ENCODE assay signal across 14 cellular contexts in the genomic region with DNA sequence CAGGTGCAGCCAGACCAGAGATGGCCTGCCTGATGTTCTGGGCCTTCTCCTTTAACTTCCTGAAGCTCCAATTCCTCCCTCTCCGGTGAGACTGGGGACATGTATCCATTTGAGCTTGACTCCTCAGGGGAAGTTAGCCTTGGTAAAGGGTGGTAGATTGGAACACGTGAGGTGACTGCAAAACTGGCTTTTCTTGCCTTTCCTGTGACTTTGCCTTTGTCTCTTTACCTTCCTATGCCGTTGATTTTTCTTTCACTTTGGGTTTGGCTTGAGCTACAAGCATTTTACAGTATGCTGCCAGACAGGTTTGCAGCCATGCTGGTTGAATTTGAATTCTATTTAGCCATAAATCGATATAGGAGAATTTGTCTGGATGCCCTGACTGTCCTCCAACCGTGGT. TPM values are rescaled to one million over a fixed set of nuclear protein-coding genes. Genes with fewer than 3 reads are reported as not detected.
"Had no signal": no experiment of that assay in that cellular context is flagged by ENCODE, and none has a peak within 500 bp of the region (broad histone marks: within the 10 kb centered on the region; RNA-seq: fewer than 3 reads in every experiment).

No MANE protein-coding gene starts in this region.

- H3K4me1 ChIP-seq: lower lobe of right lung had no signal

- H3K36me3 ChIP-seq: cardiac muscle cell, lower lobe of right lung, neural progenitor cell had no signal

- H3K27ac ChIP-seq: cardiac muscle cell, lower lobe of right lung, neural progenitor cell had no signal

- H3K4me3 ChIP-seq: cardiac muscle cell, lower lobe of right lung, neural progenitor cell had no signal

- DNase-seq: activated CD4-positive, alpha-beta T cell treated with anti-CD3 and anti-CD28 coated beads, Interleukin-2, amount 50 U/mL, for 4 hours; activated naive CD4-positive, alpha-beta T cell treated with anti-CD3 and anti-CD28 coated beads for 36 hours; aorta; glutamatergic neuron; left cardiac atrium; lower lobe of right lung; stimulated activated CD4-positive, alpha-beta T cell treated with anti-CD3 and anti-CD28 coated beads, Interleukin-1b, Interleukin-23, amount 100 ng/mL, for 48 hours; T-cell; T-helper 9 cell had no signal

- H3K27me3 ChIP-seq: cardiac muscle cell, neural progenitor cell had no signal

- H3K9ac ChIP-seq: neural progenitor cell had no signal

RNA-seq across cellular contexts. Expression of a gene that starts 16.8 kb away (rescaled TPM):
- total RNA-seq: activated naive CD4-positive, alpha-beta T cell treated with anti-CD3 and anti-CD28 coated beads for 36 hours; activated T-helper 2 cell treated with anti-CD3 and anti-CD28 coated beads, Interferon-gamma antibody, Interleukin-2, Interleukin-4, amounts not matched to agents 10 μg/mL and 5 μg/mL and 100 μg/mL, durations not matched to agents 14 hours and 24 hours and 36 hours; aorta; left cardiac atrium; lower lobe of right lung; myocyte; osteocyte had no signal
